In genomic region chr1:26280333-26281042, GRCh38 we compare ENCODE assay signal across 9 cellular contexts. TPM values are rescaled to one million over a fixed set of nuclear protein-coding genes. Genes with fewer than 3 reads are reported as not detected.
DNase-seq lines count a peak whose midpoint lies in the region; ATAC-seq and TF ChIP-seq lines count a peak whose summit lies in the region.
"Had no signal": no experiment of that assay in that cellular context is flagged by ENCODE, and none has a peak within 500 bp of the region (broad histone marks: within the 10 kb centered on the region; RNA-seq: fewer than 3 reads in every experiment).

No MANE protein-coding gene starts in this region.

- intact Hi-C loops in CD4-positive, alpha-beta T cell (cut with DNase I, micrococcal nuclease), result loop anchor here in 1 of 2 experiments (5.0 kb wide), 1 partner anchor 192 kb away; the partner anchor contains the start of gene HMGN2

- H3K9me3 ChIP-seq in CD4-positive, alpha-beta T cell (ENCODE audit: control insufficient read depth, low read length), result no peaks in the 10 kb centered on the region
- H3K9me3 ChIP-seq in HUES48 (ENCODE audit: control insufficient read depth, insufficient read depth, low read length), result no peaks in the 10 kb centered on the region

- TF ChIP-seq CTCF in CD4-positive, alpha-beta T cell (IDR thresholded peaks at IDR 0.05), result no peak
- no peak for TF ChIP-seq CTCF in WTC11 (IDR thresholded peaks at IDR 0.05)
- no peak for TF ChIP-seq CTCF in retinal pigment epithelial cell (conservative IDR thresholded peaks at IDR 0.05; ENCODE audit: low read depth, low read length)

- no peak for ATAC-seq in CD4-positive, alpha-beta T cell (ENCODE audit: poor library complexity)
- ATAC-seq in WTC11 (no peak), GM18502 (IDR thresholded peaks at IDR 0.05; ENCODE audit: poor library complexity, unreplicated experiment) (no peak)

- H3K4me3 ChIP-seq in HUES48 (ENCODE audit: low read depth, low read length) (peak overlapping the region; percentile 81), retinal pigment epithelial cell (ENCODE audit: low read length) (peak overlapping the region; percentile 70)

- peaks cover 35% of the 10 kb centered on the region for H3K4me1 ChIP-seq in HUES48 (ENCODE audit: control insufficient read depth, insufficient read depth, low read length)

- H3K27me3 ChIP-seq in CD4-positive, alpha-beta T cell (ENCODE audit: control insufficient read depth, insufficient read depth, low read length), result no peaks in the 10 kb centered on the region
- no peaks in the 10 kb centered on the region for H3K27me3 ChIP-seq in HUES48 (ENCODE audit: control insufficient read depth, insufficient read depth, low read length)

- peak overlapping the region; percentile 92 for H3K4me3 Mint-ChIP-seq in CD4-positive, alpha-beta T cell
- H3K4me3 Mint-ChIP-seq in WTC11, result peak overlapping the region; percentile 85

- H3K36me3 ChIP-seq in HUES48 (ENCODE audit: control insufficient read depth, insufficient read depth, low read length), result peaks cover 33% of the 10 kb centered on the region

- CTCF ChIA-PET in CD4-positive, alpha-beta T cell (lab: Charles Lee), result interaction anchor here (0.5 to 1.9 kb wide), 9 partner anchors 8 to 1461 kb away, joined by 3 to 17 read pairs (median 5); partner anchors contain the start of gene CD52
- CTCF ChIA-PET in WTC11 (lab: Charles Lee), result interaction anchor here (0.6 to 11.1 kb wide), 15 partner anchors 10 to 245 kb away, joined by 3 to 306 read pairs (median 5); partner anchors contain the start of genes CATSPER4, CD52, CEP85 and CNKSR1

- peak overlapping the region; percentile 91 for H3K27ac ChIP-seq in CD4-positive, alpha-beta T cell (ENCODE audit: low read depth, low read length)
- peak overlapping the region; percentile 87 for H3K27ac ChIP-seq in HUES48 (ENCODE audit: low read depth, low read length)

- POLR2A ChIA-PET in CD4-positive, alpha-beta T cell (lab: Charles Lee), result interaction anchor here (1.1 to 20.7 kb wide), 8 partner anchors 8 to 220 kb away, joined by 3 to 977 read pairs (median 8); partner anchors contain the start of genes CD52, CEP85, DHDDS and UBXN11
- POLR2A ChIA-PET in WTC11 (lab: Charles Lee), result no interaction called here

- H3K4me1 Mint-ChIP-seq in CD4-positive, alpha-beta T cell (ENCODE audit: low read depth), result peaks cover 89% of the 10 kb centered on the region
- H3K4me1 Mint-ChIP-seq in WTC11, result peaks cover 45% of the 10 kb centered on the region

- no peaks in the 10 kb centered on the region for H3K27me3 Mint-ChIP-seq in CD4-positive, alpha-beta T cell
- H3K27me3 Mint-ChIP-seq in WTC11 (ENCODE audit: low read depth), result no peaks in the 10 kb centered on the region

- H3K9me3 Mint-ChIP-seq in CD4-positive, alpha-beta T cell, result no peaks in the 10 kb centered on the region
- no peaks in the 10 kb centered on the region for H3K9me3 Mint-ChIP-seq in WTC11

- H3K27ac Mint-ChIP-seq in CD4-positive, alpha-beta T cell, result peak overlapping the region; percentile 95
- H3K27ac Mint-ChIP-seq in WTC11, result no peak overlapping the region; the same call in 1 of the 2 replicates

- H3K9ac ChIP-seq in HUES48 (ENCODE audit: low read depth, low read length), result peak overlapping the region; percentile 45

- DNase-seq in CD4-positive, alpha-beta T cell, result peak in 3 of 10 experiments; percentile 18 to 43 (median 19)
- no peak for DNase-seq in WTC11 (ENCODE audit: low spot score)
- peak; percentile 66 for DNase-seq in glomerular visceral epithelial cell (ENCODE audit: extremely low spot score)
- DNase-seq in retinal pigment epithelial cell (ENCODE audit: low read depth), result no peak
- DNase-seq in dedifferentiated amniotic fluid mesenchymal stem cell (ENCODE audit: extremely low spot score), result no peak
- no peak for DNase-seq in GM19240 (ENCODE audit: insufficient read length, low spot score)

- H3K36me3 Mint-ChIP-seq in CD4-positive, alpha-beta T cell (ENCODE audit: low read depth), result peaks cover 61% of the 10 kb centered on the region
- peaks cover 33% of the 10 kb centered on the region for H3K36me3 Mint-ChIP-seq in WTC11

TF ChIP-seq in WTC11, 78 proteins besides CTCF, POLR2A, EP300 and RAD21:
- TF ChIP-seq ZMAT4 (CRISPR knock-in tag; IDR thresholded peaks at IDR 0.05) (no peak), ZNF281 (CRISPR knock-in tag; IDR thresholded peaks at IDR 0.05) (0 out of 2 replicates have a peak, but pooled peaks have one; percentile 12), AFF4 (CRISPR knock-in tag; IDR thresholded peaks at IDR 0.05; ENCODE audit: borderline replicate concordance) (no peak), ZNF138 (CRISPR knock-in tag; conservative IDR thresholded peaks at IDR 0.05) (no peak), ESRRA (CRISPR knock-in tag; IDR thresholded peaks at IDR 0.05; ENCODE audit: borderline replicate concordance) (peak; percentile 21; the same call in 1 of the 2 replicates)

RNA-seq across cellular contexts. Expression of gene SH3BGRL3, which starts 0.6 kb away (rescaled TPM):
- total RNA-seq in CD4-positive, alpha-beta T cell, result 100 to 1,000 TPM; 178 to 193 TPM
- 70.8 to 92.9 TPM (median 92.3 TPM) in 3 replicates for total RNA-seq in WTC11 (2021)

RNA-seq across cellular contexts. Expression of gene UBXN11, which starts 25.9 kb away (rescaled TPM):
- 10 to 100 TPM; 39.3 to 42.3 TPM for total RNA-seq in CD4-positive, alpha-beta T cell
- total RNA-seq in WTC11 (2021), result 12.4 to 14.1 TPM (median 14.1 TPM) in 3 replicates

RNA-seq across cellular contexts. Expression of gene CD52, which starts 37.3 kb away (rescaled TPM):
- 100 to 1,000 TPM; 582 to 608 TPM for total RNA-seq in CD4-positive, alpha-beta T cell
- 2.8 to 3.7 TPM (median 3.4 TPM) in 3 replicates for total RNA-seq in WTC11 (2021)
- total RNA-seq: NCI-H460 had no signal

RNA-seq across cellular contexts. Expression of gene CEP85, which starts 46.5 kb away (rescaled TPM):
- 1 to 10 TPM; 7.6 to 8.4 TPM for total RNA-seq in CD4-positive, alpha-beta T cell
- total RNA-seq in WTC11 (2021), result 32.0 to 40.8 TPM (median 35.3 TPM) in 3 replicates

Comparison
In these comparisons a context has a peak if more than half of its experiments do, and no peak if none do; other contexts are left out.
1. RNA of gene CD52, which starts 37.3 kb away (total RNA-seq): 582 to 608 TPM in CD4-positive, alpha-beta T cell; 2.8 to 3.7 TPM in WTC11; every median in the first group is over 100 times any median in the second.